Comparison of ENCODE assay signal across 8 cellular contexts in genomic region chr1:25549273-25550154, GRCh38. TPM values are rescaled to one million over a fixed set of nuclear protein-coding genes. Genes with fewer than 3 reads are reported as not detected.
DNase-seq lines count a peak whose midpoint lies in the region; ATAC-seq and TF ChIP-seq lines count a peak whose summit lies in the region.

No MANE protein-coding gene starts in this region.

- no peaks in the 10 kb centered on the region for H3F3A ChIP-seq in neural progenitor cell (ENCODE audit: low read depth)

- H3K79me2 ChIP-seq in neural progenitor cell (ENCODE audit: low read depth): no peaks in the 10 kb centered on the region

- ATAC-seq in GM18502 (IDR thresholded peaks at IDR 0.05; ENCODE audit: poor library complexity, unreplicated experiment) (peak; percentile 84), HG02623 (IDR thresholded peaks at IDR 0.05; ENCODE audit: unreplicated experiment) (peak; percentile 88), sciatic nerve (peak; percentile 58)
- ATAC-seq in effector memory CD8-positive, alpha-beta T cell (replicated peaks): peak; percentile 97

- peaks cover under 1% of the 10 kb centered on the region for H3K4me1 ChIP-seq in neural progenitor cell

- H3K4me3 ChIP-seq in NB4 (ENCODE audit: low read depth, low read length): peak overlapping the region; percentile 34
- H3K4me3 ChIP-seq in neural progenitor cell: no peak overlapping the region

- CTCF ChIA-PET in activated CD4-positive, alpha-beta memory T cell treated with anti-CD3 and anti-CD28 coated beads, Interleukin-2, amount 10 ng/mL, durations not matched to agents 7 days and 5 days (lab: Charles Lee): interaction anchor here (0.6 to 2.6 kb wide), 13 partner anchors 8 to 439 kb away, joined by 3 to 14 read pairs (median 3); no protein-coding TSS in a partner anchor

- peaks cover 1% of the 10 kb centered on the region for H3K27me3 Mint-ChIP-seq in activated CD4-positive, alpha-beta memory T cell treated with anti-CD3 and anti-CD28 coated beads, Interleukin-2, amount 10 ng/mL, durations not matched to agents 7 days and 5 days
- no peaks in the 10 kb centered on the region for H3K27me3 Mint-ChIP-seq in effector memory CD8-positive, alpha-beta T cell
- H3K27me3 Mint-ChIP-seq in neural progenitor cell (ENCODE audit: insufficient read depth, low read depth): peaks cover 11% of the 10 kb centered on the region

- no peak overlapping the region for H3K27ac ChIP-seq in neural progenitor cell

- H3K4me1 Mint-ChIP-seq in activated CD4-positive, alpha-beta memory T cell treated with anti-CD3 and anti-CD28 coated beads, Interleukin-2, amount 10 ng/mL, durations not matched to agents 7 days and 5 days: peaks cover 80% of the 10 kb centered on the region
- H3K4me1 Mint-ChIP-seq in effector memory CD8-positive, alpha-beta T cell (ENCODE audit: low read depth in 2 of 2): peaks cover 82 to 83% of the 10 kb centered on the region in 2 donors
- peaks cover 37% of the 10 kb centered on the region for H3K4me1 Mint-ChIP-seq in neural progenitor cell

- no peaks in the 10 kb centered on the region for H3K9me3 ChIP-seq in neural progenitor cell (ENCODE audit: low read depth)

- peak overlapping the region; percentile 45 for H3K4me3 Mint-ChIP-seq in activated CD4-positive, alpha-beta memory T cell treated with anti-CD3 and anti-CD28 coated beads, Interleukin-2, amount 10 ng/mL, durations not matched to agents 7 days and 5 days
- H3K4me3 Mint-ChIP-seq in effector memory CD8-positive, alpha-beta T cell: peak overlapping the region; percentile 60 to 80
- no peak overlapping the region for H3K4me3 Mint-ChIP-seq in neural progenitor cell

- peaks cover 12% of the 10 kb centered on the region for H3K27me3 ChIP-seq in neural progenitor cell

- DNase-seq in NB4 (ENCODE audit: low read depth) (peak; percentile 98), sciatic nerve (ENCODE audit: low spot score) (no peak), SK-N-DZ (ENCODE audit: low spot score) (no peak), neural progenitor cell (ENCODE audit: low spot score) (no peak)
- DNase-seq in activated CD4-positive, alpha-beta memory T cell treated with anti-CD3 and anti-CD28 coated beads, Interleukin-2, amount 10 ng/mL, durations not matched to agents 7 days and 5 days: peak; percentile 90
- DNase-seq in effector memory CD8-positive, alpha-beta T cell: peak; percentile 55 to 57 (median 56)

- POLR2A ChIA-PET in activated CD4-positive, alpha-beta memory T cell treated with anti-CD3 and anti-CD28 coated beads, Interleukin-2, amount 10 ng/mL, durations not matched to agents 7 days and 5 days (lab: Charles Lee): interaction anchor here (1.0 to 3.0 kb wide), 11 partner anchors 9 to 271 kb away, joined by 3 to 33 read pairs (median 6); partner anchors contain the start of gene MTFR1L

- peak overlapping the region; percentile 94 for H3K27ac Mint-ChIP-seq in activated CD4-positive, alpha-beta memory T cell treated with anti-CD3 and anti-CD28 coated beads, Interleukin-2, amount 10 ng/mL, durations not matched to agents 7 days and 5 days
- H3K27ac Mint-ChIP-seq in effector memory CD8-positive, alpha-beta T cell: peak overlapping the region; percentile 76 to 92
- H3K27ac Mint-ChIP-seq in neural progenitor cell: no peak overlapping the region

- intact Hi-C loops in sciatic nerve (cut with DNase I): no loop called here

- H2AFZ ChIP-seq in neural progenitor cell (replicated peaks): no peak overlapping the region

- peaks cover 10% of the 10 kb centered on the region for H4K20me1 ChIP-seq in neural progenitor cell (ENCODE audit: low read depth)

- H3K36me3 ChIP-seq in neural progenitor cell: no peaks in the 10 kb centered on the region

- H3K9ac ChIP-seq in neural progenitor cell: no peak overlapping the region

- no peak for TF ChIP-seq POLR2A in NB4 (IDR thresholded peaks at IDR 0.05; ENCODE audit: extremely low read depth, insufficient read length)

- H3K36me3 Mint-ChIP-seq in activated CD4-positive, alpha-beta memory T cell treated with anti-CD3 and anti-CD28 coated beads, Interleukin-2, amount 10 ng/mL, durations not matched to agents 7 days and 5 days (ENCODE audit: low read depth): peaks cover 20% of the 10 kb centered on the region
- peaks cover 15% of the 10 kb centered on the region for H3K36me3 Mint-ChIP-seq in effector memory CD8-positive, alpha-beta T cell (ENCODE audit: insufficient read depth)
- no peaks in the 10 kb centered on the region for H3K36me3 Mint-ChIP-seq in neural progenitor cell

- TF ChIP-seq CTCF in NB4 (IDR thresholded peaks at IDR 0.05; ENCODE audit: low read depth, low read length): no peak
- TF ChIP-seq CTCF in neural progenitor cell (IDR thresholded peaks at IDR 0.05): no peak

- no peak overlapping the region for H3K4me2 ChIP-seq in neural progenitor cell

- H3K9me3 Mint-ChIP-seq in activated CD4-positive, alpha-beta memory T cell treated with anti-CD3 and anti-CD28 coated beads, Interleukin-2, amount 10 ng/mL, durations not matched to agents 7 days and 5 days: no peaks in the 10 kb centered on the region
- H3K9me3 Mint-ChIP-seq in effector memory CD8-positive, alpha-beta T cell: no peaks in the 10 kb centered on the region
- H3K9me3 Mint-ChIP-seq in neural progenitor cell: no peaks in the 10 kb centered on the region

RNA-seq across cellular contexts. Expression of gene LDLRAP1, which starts 6.1 kb away (rescaled TPM):
- total RNA-seq in activated CD4-positive, alpha-beta memory T cell treated with anti-CD3 and anti-CD28 coated beads, Interleukin-2, amount 10 ng/mL, durations not matched to agents 7 days and 5 days: 10 to 100 TPM; 26.4 to 27.7 TPM
- total RNA-seq in sciatic nerve (25.0 TPM), neural progenitor cell (ENCODE audit: low replicate concordance) (6.5 and 8.6 TPM in 2 replicates)
- 0.20 and 0.23 TPM in 2 replicates for polyA plus RNA-seq in SK-N-DZ (2014; cell fraction: cytosol; rRNA removed)
- polyA plus RNA-seq in SK-N-DZ (2014; cell fraction: nucleus; rRNA removed): 0.06 and 0.21 TPM in 2 replicates

Comparison
In these comparisons a context has a peak if more than half of its experiments do, and no peak if none do; other contexts are left out.
1. DNase-seq: peak in NB4 (single experiment), activated CD4-positive, alpha-beta memory T cell treated with anti-CD3 and anti-CD28 coated beads, Interleukin-2, amount 10 ng/mL, durations not matched to agents 7 days and 5 days (single experiment) and effector memory CD8-positive, alpha-beta T cell (3 of 3); none in sciatic nerve (single experiment), SK-N-DZ (single experiment) and neural progenitor cell (single experiment).
2. Peak in every context shown above with its lines, with median percentiles within 50 percentile points of each other: ATAC-seq.